In the genomic region with DNA sequence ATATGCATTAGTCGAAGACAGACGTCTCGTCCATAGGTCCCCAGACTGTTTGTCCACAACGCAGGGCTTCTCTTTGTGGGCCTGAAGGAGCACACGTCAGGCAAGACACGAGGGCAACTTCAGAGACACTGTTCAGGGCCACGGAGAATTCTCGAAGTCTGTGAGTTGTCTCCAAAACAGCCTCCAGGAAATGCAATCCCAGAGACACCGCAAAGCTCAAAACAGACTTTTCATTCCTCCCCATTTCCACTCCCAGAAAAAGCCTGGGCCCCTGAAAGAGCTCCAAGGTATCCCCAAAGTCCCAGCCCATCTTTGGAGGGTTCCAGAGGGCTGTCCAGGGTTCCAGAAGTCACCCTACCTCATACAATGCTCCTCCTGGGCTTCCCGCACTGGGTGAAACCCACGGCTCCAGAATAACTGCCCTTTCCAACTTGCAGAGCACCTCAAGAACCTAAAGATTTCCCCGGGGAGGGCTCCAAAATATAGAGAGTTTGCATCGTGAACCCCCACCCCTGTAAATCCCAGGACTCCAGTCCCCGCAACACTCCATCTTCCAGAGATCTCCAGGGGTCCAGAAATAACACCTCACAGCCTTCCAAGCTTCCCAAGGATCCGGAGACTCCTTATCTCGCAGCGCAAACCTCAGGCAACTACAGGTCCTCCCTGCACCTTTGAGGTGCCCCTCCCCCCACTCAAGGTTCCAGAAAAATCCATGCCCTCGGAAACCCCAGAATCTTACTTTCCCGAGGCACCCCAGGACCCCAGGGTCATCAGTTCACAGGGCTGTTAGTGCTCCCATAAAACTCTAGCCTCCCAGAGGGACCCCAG, we compare ENCODE assay signal across 6 cellular contexts. TPM values are rescaled to one million over a fixed set of nuclear protein-coding genes. Genes with fewer than 3 reads are reported as not detected.
DNase-seq lines count a peak whose midpoint lies in the region; ATAC-seq, FAIRE-seq and TF ChIP-seq lines count a peak whose summit lies in the region.

No MANE protein-coding gene starts in this region.

- H3K36me3 Mint-ChIP-seq in activated T-helper 1 cell treated with anti-CD3 and anti-CD28 coated beads, Interleukin-12 subunit alpha, Interleukin-12 subunit beta, Interleukin-2, Interleukin-4 antibody, amounts not matched to agents 30 ng/mL and 10 ng/mL and 1 ng/mL, durations not matched to agents 14 hours and 24 hours and 36 hours (ENCODE audit: low read depth) = peaks cover 22% of the 10 kb centered on the region

- peak overlapping the region; percentile 47 for H3K4me3 ChIP-seq in H7 (ENCODE audit: insufficient read depth, low read depth, low read length)

- H3K27me3 Mint-ChIP-seq in activated T-helper 1 cell treated with anti-CD3 and anti-CD28 coated beads, Interleukin-12 subunit alpha, Interleukin-12 subunit beta, Interleukin-2, Interleukin-4 antibody, amounts not matched to agents 30 ng/mL and 10 ng/mL and 1 ng/mL, durations not matched to agents 14 hours and 24 hours and 36 hours (ENCODE audit: insufficient read depth) = no peaks in the 10 kb centered on the region

- no peaks in the 10 kb centered on the region for H3K9me3 Mint-ChIP-seq in activated T-helper 1 cell treated with anti-CD3 and anti-CD28 coated beads, Interleukin-12 subunit alpha, Interleukin-12 subunit beta, Interleukin-2, Interleukin-4 antibody, amounts not matched to agents 30 ng/mL and 10 ng/mL and 1 ng/mL, durations not matched to agents 14 hours and 24 hours and 36 hours

- H3K4me1 Mint-ChIP-seq in activated T-helper 1 cell treated with anti-CD3 and anti-CD28 coated beads, Interleukin-12 subunit alpha, Interleukin-12 subunit beta, Interleukin-2, Interleukin-4 antibody, amounts not matched to agents 30 ng/mL and 10 ng/mL and 1 ng/mL, durations not matched to agents 14 hours and 24 hours and 36 hours (ENCODE audit: low read depth) = peaks cover 58% of the 10 kb centered on the region

- TF ChIP-seq CTCF in GM20000 (IDR thresholded peaks at IDR 0.05; ENCODE audit: extremely low read depth, missing control alignments) (no peak), D721Med (IDR thresholded peaks at IDR 0.05; ENCODE audit: insufficient read depth, missing control alignments) (no peak)

- DNase-seq in H7 (no peak), medulla oblongata (ENCODE audit: extremely low spot score) (peak; percentile 69), GM20000 (ENCODE audit: low spot score) (no peak), D721Med (ENCODE audit: insufficient read length, low spot score) (no peak)
- DNase-seq in activated T-helper 1 cell treated with anti-CD3 and anti-CD28 coated beads, Interleukin-12 subunit alpha, Interleukin-12 subunit beta, Interleukin-2, Interleukin-4 antibody, amounts not matched to agents 30 ng/mL and 10 ng/mL and 1 ng/mL, durations not matched to agents 14 hours and 24 hours and 36 hours (ENCODE audit: low spot score) = no peak

- H3K4me3 Mint-ChIP-seq in activated T-helper 1 cell treated with anti-CD3 and anti-CD28 coated beads, Interleukin-12 subunit alpha, Interleukin-12 subunit beta, Interleukin-2, Interleukin-4 antibody, amounts not matched to agents 30 ng/mL and 10 ng/mL and 1 ng/mL, durations not matched to agents 14 hours and 24 hours and 36 hours = peak overlapping the region; percentile 95

- intact Hi-C loops in activated T-helper 1 cell treated with anti-CD3 and anti-CD28 coated beads, Interleukin-12 subunit alpha, Interleukin-12 subunit beta, Interleukin-2, Interleukin-4 antibody, amounts not matched to agents 30 ng/mL and 10 ng/mL and 1 ng/mL, durations not matched to agents 14 hours and 24 hours and 36 hours (cut with micrococcal nuclease) = loop anchor here (1.0 to 10.0 kb wide), 9 partner anchors 10 to 495 kb away; a partner anchor contains a TSS

- H3K27me3 ChIP-seq in H7 (ENCODE audit: control insufficient read depth, insufficient read depth, low read length) = no peaks in the 10 kb centered on the region

- ATAC-seq in GM21717 (IDR thresholded peaks at IDR 0.05; ENCODE audit: unreplicated experiment) = no peak

- peaks cover 20% of the 10 kb centered on the region for H3K36me3 ChIP-seq in H7 (replicated peaks; ENCODE audit: control insufficient read depth, insufficient read depth, low read length)

- H3K27ac Mint-ChIP-seq in activated T-helper 1 cell treated with anti-CD3 and anti-CD28 coated beads, Interleukin-12 subunit alpha, Interleukin-12 subunit beta, Interleukin-2, Interleukin-4 antibody, amounts not matched to agents 30 ng/mL and 10 ng/mL and 1 ng/mL, durations not matched to agents 14 hours and 24 hours and 36 hours = peak overlapping the region; percentile 95

- no peak for FAIRE-seq in D721Med (lab: Jason Lieb, UNC)

RNA-seq across cellular contexts. Expression of a gene that starts 0.7 kb away (rescaled TPM):
- total RNA-seq in H7 (2014; rRNA removed; shearing (Covaris generic)) = 2,437 and 3,282 TPM in 2 replicates
- total RNA-seq in activated T-helper 1 cell treated with anti-CD3 and anti-CD28 coated beads, Interleukin-12 subunit alpha, Interleukin-12 subunit beta, Interleukin-2, Interleukin-4 antibody, amounts not matched to agents 30 ng/mL and 10 ng/mL and 1 ng/mL, durations not matched to agents 14 hours and 24 hours and 36 hours = 651 and 662 TPM in 2 replicates

RNA-seq across cellular contexts. Expression of a gene that starts 9.7 kb away (rescaled TPM):
- total RNA-seq in H7 (2014; rRNA removed; shearing (Covaris generic)) = 57.8 and 72.6 TPM in 2 replicates
- 292 and 295 TPM in 2 replicates for total RNA-seq in activated T-helper 1 cell treated with anti-CD3 and anti-CD28 coated beads, Interleukin-12 subunit alpha, Interleukin-12 subunit beta, Interleukin-2, Interleukin-4 antibody, amounts not matched to agents 30 ng/mL and 10 ng/mL and 1 ng/mL, durations not matched to agents 14 hours and 24 hours and 36 hours

RNA-seq across cellular contexts. Expression of a gene that starts 28.7 kb away (rescaled TPM):
- 35.2 and 50.2 TPM in 2 replicates for total RNA-seq in H7 (2014; rRNA removed; shearing (Covaris generic))
- total RNA-seq in activated T-helper 1 cell treated with anti-CD3 and anti-CD28 coated beads, Interleukin-12 subunit alpha, Interleukin-12 subunit beta, Interleukin-2, Interleukin-4 antibody, amounts not matched to agents 30 ng/mL and 10 ng/mL and 1 ng/mL, durations not matched to agents 14 hours and 24 hours and 36 hours = 71.2 and 77.1 TPM in 2 replicates

RNA-seq across cellular contexts. Expression of a gene that starts 29.3 kb away (rescaled TPM):
- 256 and 327 TPM in 2 replicates for total RNA-seq in H7 (2014; rRNA removed; shearing (Covaris generic))
- total RNA-seq in activated T-helper 1 cell treated with anti-CD3 and anti-CD28 coated beads, Interleukin-12 subunit alpha, Interleukin-12 subunit beta, Interleukin-2, Interleukin-4 antibody, amounts not matched to agents 30 ng/mL and 10 ng/mL and 1 ng/mL, durations not matched to agents 14 hours and 24 hours and 36 hours = 172 and 175 TPM in 2 replicates

RNA-seq across cellular contexts. Expression of a gene that starts 30.9 kb away (rescaled TPM):
- not detected in 2 replicates for total RNA-seq in H7 (2014; rRNA removed; shearing (Covaris generic))
- not detected in 2 replicates for total RNA-seq in activated T-helper 1 cell treated with anti-CD3 and anti-CD28 coated beads, Interleukin-12 subunit alpha, Interleukin-12 subunit beta, Interleukin-2, Interleukin-4 antibody, amounts not matched to agents 30 ng/mL and 10 ng/mL and 1 ng/mL, durations not matched to agents 14 hours and 24 hours and 36 hours
